26 cellular contexts compared by ENCODE assay signal in genomic region chr16:58589311-58589890, GRCh38. TPM values are rescaled to one million over a fixed set of nuclear protein-coding genes. Genes with fewer than 3 reads are reported as not detected.
DNase-seq lines count a peak whose midpoint lies in the region; ATAC-seq and TF ChIP-seq lines count a peak whose summit lies in the region.
"Had no signal": no experiment of that assay in that cellular context is flagged by ENCODE, and none has a peak within 500 bp of the region (broad histone marks: within the 10 kb centered on the region; RNA-seq: fewer than 3 reads in every experiment).

No MANE protein-coding gene starts in this region.

- no peak overlapping the region for H2BK12ac ChIP-seq in neuronal stem cell (ENCODE audit: low read length)

- no peak overlapping the region for H3K14ac ChIP-seq in neuronal stem cell (ENCODE audit: low read length)

- H2BK15ac ChIP-seq in neuronal stem cell (ENCODE audit: low read length) = no peak overlapping the region

- H3K4me3 ChIP-seq in AG10803 (ENCODE audit: low read length) = no peak overlapping the region; the same call in 1 of the 2 replicates
- no peak overlapping the region for H3K4me3 ChIP-seq in neuronal stem cell (ENCODE audit: low read length in 2 of 2)
- H3K4me3 ChIP-seq: esophagus squamous epithelium, neural progenitor cell, prostate gland, skin epidermis, tibial nerve had no signal

- peaks cover 27 to 95% of the 10 kb centered on the region in 2 donors for H3K36me3 ChIP-seq in neuronal stem cell (replicated peaks in 1 of 2; ENCODE audit: control insufficient read depth in 2 of 2, insufficient read depth in 2 of 2, low read length in 2 of 2)
- H3K36me3 ChIP-seq: prostate gland had no signal

- no peaks in the 10 kb centered on the region for H3K4me1 ChIP-seq in neuronal stem cell (ENCODE audit: control insufficient read depth in 2 of 2, insufficient read depth in 1 of 2, low read depth in 1 of 2, low read length in 2 of 2)
- H3K4me1 ChIP-seq: neural progenitor cell, prostate gland, tibial nerve had no signal

- H3K27ac ChIP-seq in neuronal stem cell (replicated peaks; ENCODE audit: low read length) = no peak overlapping the region
- H3K27ac ChIP-seq: esophagus squamous epithelium, neural progenitor cell, prostate gland, tibial nerve had no signal

- DNase-seq in AG10803 (ENCODE audit: low read depth) = peak; percentile 77
- DNase-seq in GM03348 (ENCODE audit: low spot score) = peak; percentile 9
- peak; percentile 15 for DNase-seq in dedifferentiated amniotic fluid mesenchymal stem cell (ENCODE audit: extremely low spot score)
- no peak for DNase-seq in natural killer cell treated with Interleukin-12 subunit alpha and Interleukin-12 subunit beta and Interleukin-15 and Interleukin-18, amount 100 ng/mL, for 72 hours (ENCODE audit: low spot score)
- DNase-seq in germinal center (ENCODE audit: low spot score) = no peak
- no peak for DNase-seq in neuronal stem cell (ENCODE audit: low spot score)
- no peak for DNase-seq in NCI-H1105 (lab: John Stamatoyannopoulos, UW)
- DNase-seq: activated naive CD4-positive, alpha-beta T cell treated with anti-CD3 and anti-CD28 coated beads for 36 hours; Calu3; cerebellar nuclear complex; effector CD4-positive, alpha-beta T cell; EL; esophagus squamous epithelium; HCEC 1CT; left colon; NCI-H1105 treated with DMSO at 0.1 percent for 48 hours; NCI-H2081 treated with DMSO at 0.1 percent for 48 hours; NCI-H510A; T-helper 9 cell had no signal

- no CpG with 5 or more reads among the region's 10 CpGs for WGBS in neuronal stem cell (ENCODE audit: extremely low coverage in 2 of 2, insufficient read length in 2 of 2, insufficient replicate concordance in 1 of 2), 2 donors

- no peak overlapping the region for H3K9ac ChIP-seq in neuronal stem cell (ENCODE audit: low read depth, low read length, poor library complexity)
- H3K9ac ChIP-seq: neural progenitor cell had no signal

- peak; percentile 45 to 48 for ATAC-seq in natural killer cell treated with Interleukin-12 subunit alpha and Interleukin-12 subunit beta and Interleukin-15 and Interleukin-18, amount 100 ng/mL, for 72 hours
- ATAC-seq: activated CD4-positive, CD25-positive, alpha-beta regulatory T cell treated with anti-CD3 and anti-CD28 coated beads, Interleukin-2, amount 50 U/mL, for 24 hours; left colon had no signal

- H3K4ac ChIP-seq in neuronal stem cell (ENCODE audit: low read length) = no peak overlapping the region

- H3K9me3 Mint-ChIP-seq in natural killer cell treated with Interleukin-12 subunit alpha and Interleukin-12 subunit beta and Interleukin-15 and Interleukin-18, amount 100 ng/mL, for 72 hours = no peaks in the 10 kb centered on the region
- H3K9me3 Mint-ChIP-seq: activated naive CD4-positive, alpha-beta T cell treated with anti-CD3 and anti-CD28 coated beads for 36 hours; neural progenitor cell; stimulated activated naive CD8-positive, alpha-beta T cell treated with anti-CD3 and anti-CD28 coated beads, Interleukin-15, Interleukin-2, amounts not matched to agents 100 ng/mL and 50 ng/mL, for 24 hours had no signal

- H3K18ac ChIP-seq in neuronal stem cell (ENCODE audit: low read length) = no peak overlapping the region

- no peak overlapping the region for H2BK5ac ChIP-seq in neuronal stem cell (ENCODE audit: low read length)

- peaks cover 24 to 33% of the 10 kb centered on the region in 2 donors for H3K4me1 Mint-ChIP-seq in natural killer cell treated with Interleukin-12 subunit alpha and Interleukin-12 subunit beta and Interleukin-15 and Interleukin-18, amount 100 ng/mL, for 72 hours (ENCODE audit: low read depth in 2 of 2)
- H3K4me1 Mint-ChIP-seq: B cell, neural progenitor cell had no signal

- no peak overlapping the region for H2AK5ac ChIP-seq in neuronal stem cell (ENCODE audit: low read depth, low read length)

- H4K91ac ChIP-seq in neuronal stem cell (ENCODE audit: low read depth, low read length, poor library complexity) = no peak overlapping the region

- no peak for TF ChIP-seq CTCF in AG10803 (conservative IDR thresholded peaks at IDR 0.05; ENCODE audit: low read length)

- no peak overlapping the region for H3K23ac ChIP-seq in neuronal stem cell (ENCODE audit: low read depth, low read length, poor library complexity)

- no peaks in the 10 kb centered on the region for H3K79me1 ChIP-seq in neuronal stem cell (ENCODE audit: low read depth, low read length)

- peaks cover 2 to 3% of the 10 kb centered on the region in 2 donors for H3K9me3 ChIP-seq in neuronal stem cell (replicated peaks in 1 of 2; ENCODE audit: control insufficient read depth in 2 of 2, insufficient read depth in 1 of 2, low read depth in 1 of 2, low read length in 2 of 2)
- H3K9me3 ChIP-seq: esophagus squamous epithelium, prostate gland, tibial nerve had no signal

- H3K36me3 Mint-ChIP-seq in natural killer cell treated with Interleukin-12 subunit alpha and Interleukin-12 subunit beta and Interleukin-15 and Interleukin-18, amount 100 ng/mL, for 72 hours = peaks cover 36% of the 10 kb centered on the region

- no peak overlapping the region for H2BK120ac ChIP-seq in neuronal stem cell (ENCODE audit: low read depth, low read length)

- H4K8ac ChIP-seq in neuronal stem cell (ENCODE audit: low read depth, low read length) = no peak overlapping the region

- peak overlapping the region; percentile 63 to 64 for H3K27ac Mint-ChIP-seq in natural killer cell treated with Interleukin-12 subunit alpha and Interleukin-12 subunit beta and Interleukin-15 and Interleukin-18, amount 100 ng/mL, for 72 hours
- H3K27ac Mint-ChIP-seq: activated naive CD4-positive, alpha-beta T cell treated with anti-CD3 and anti-CD28 coated beads for 36 hours; B cell; neural progenitor cell; stimulated activated naive CD8-positive, alpha-beta T cell treated with anti-CD3 and anti-CD28 coated beads, Interleukin-15, Interleukin-2, amounts not matched to agents 100 ng/mL and 50 ng/mL, for 24 hours had no signal

- no peaks in the 10 kb centered on the region for H3K27me3 ChIP-seq in neuronal stem cell (ENCODE audit: control insufficient read depth in 3 of 3, insufficient read depth in 3 of 3, low read depth in 1 of 3, low read length in 3 of 3)
- H3K27me3 ChIP-seq: esophagus squamous epithelium, neural progenitor cell, tibial nerve had no signal

- no peak overlapping the region for H2AFZ ChIP-seq in neuronal stem cell (ENCODE audit: low read length)
- H2AFZ ChIP-seq: neural progenitor cell had no signal

- H3K4me2 ChIP-seq in neuronal stem cell (ENCODE audit: insufficient read depth, low read length, poor library complexity, severe bottlenecking) = no peak overlapping the region
- H3K4me2 ChIP-seq: neural progenitor cell had no signal

- no peaks in the 10 kb centered on the region for H3K27me3 Mint-ChIP-seq in natural killer cell treated with Interleukin-12 subunit alpha and Interleukin-12 subunit beta and Interleukin-15 and Interleukin-18, amount 100 ng/mL, for 72 hours
- H3K27me3 Mint-ChIP-seq: B cell; stimulated activated naive CD8-positive, alpha-beta T cell treated with anti-CD3 and anti-CD28 coated beads, Interleukin-15, Interleukin-2, amounts not matched to agents 100 ng/mL and 50 ng/mL, for 24 hours had no signal

- no peak overlapping the region for H3K4me3 Mint-ChIP-seq in natural killer cell treated with Interleukin-12 subunit alpha and Interleukin-12 subunit beta and Interleukin-15 and Interleukin-18, amount 100 ng/mL, for 72 hours
- H3K4me3 Mint-ChIP-seq: activated naive CD4-positive, alpha-beta T cell treated with anti-CD3 and anti-CD28 coated beads for 36 hours; B cell; neural progenitor cell; stimulated activated naive CD8-positive, alpha-beta T cell treated with anti-CD3 and anti-CD28 coated beads, Interleukin-15, Interleukin-2, amounts not matched to agents 100 ng/mL and 50 ng/mL, for 24 hours had no signal

RNA-seq across cellular contexts. Expression of gene CNOT1, which starts 40.2 kb away (rescaled TPM):
- 100 to 1,000 TPM; 306 to 397 TPM for total RNA-seq in natural killer cell treated with Interleukin-12 subunit alpha and Interleukin-12 subunit beta and Interleukin-15 and Interleukin-18, amount 100 ng/mL, for 72 hours
- polyA plus RNA-seq in neuronal stem cell (2013, experiment 1 of 2) = 97.9 TPM
- 97.0 TPM for polyA plus RNA-seq in neuronal stem cell (2013, experiment 2 of 2)

Comparison
In these comparisons a context has a peak if more than half of its experiments do, and no peak if none do; other contexts are left out.
1. DNase-seq: peak in AG10803 (single experiment), GM03348 (single experiment) and dedifferentiated amniotic fluid mesenchymal stem cell (single experiment); none in natural killer cell treated with Interleukin-12 subunit alpha and Interleukin-12 subunit beta and Interleukin-15 and Interleukin-18, amount 100 ng/mL, for 72 hours (single experiment), germinal center (single experiment), neuronal stem cell (single experiment) and NCI-H1105 (single experiment).